In genomic region chr1:168467452-168467851, GRCh38 we compare ENCODE assay signal across 12 cellular contexts.
DNase-seq lines count a peak whose midpoint lies in the region; ATAC-seq lines count a peak whose summit lies in the region.
"Had no signal": no experiment of that assay in that cellular context is flagged by ENCODE, and none has a peak within 500 bp of the region (broad histone marks: within the 10 kb centered on the region; RNA-seq: fewer than 3 reads in every experiment).

No MANE protein-coding gene starts in this region.

- H3K4me1 ChIP-seq in effector memory CD4-positive, alpha-beta T cell (ENCODE audit: control insufficient read depth, insufficient read depth, low read length, poor library complexity, severe bottlenecking), result peaks cover 45% of the 10 kb centered on the region

- peaks cover 63% of the 10 kb centered on the region for H3K4me1 Mint-ChIP-seq in stimulated activated naive CD8-positive, alpha-beta T cell treated with anti-CD3 and anti-CD28 coated beads, Interleukin-15, Interleukin-2, amounts not matched to agents 100 ng/mL and 50 ng/mL, for 24 hours (ENCODE audit: low read depth)

- H3K36me3 ChIP-seq in effector memory CD4-positive, alpha-beta T cell (ENCODE audit: control insufficient read depth, insufficient read depth, low read length), result no peaks in the 10 kb centered on the region
- H3K36me3 ChIP-seq: adrenal gland, heart left ventricle had no signal

- H3K9me3 ChIP-seq in effector memory CD4-positive, alpha-beta T cell (ENCODE audit: control insufficient read depth, low read length), result no peaks in the 10 kb centered on the region
- H3K9me3 ChIP-seq: adrenal gland, heart left ventricle had no signal

- H3K4me3 ChIP-seq in effector memory CD4-positive, alpha-beta T cell (ENCODE audit: insufficient read depth, low read depth, low read length, poor library complexity, severe bottlenecking), result peak overlapping the region; percentile 13
- H3K4me3 ChIP-seq: adrenal gland, heart left ventricle had no signal

- H3K27me3 ChIP-seq in effector memory CD4-positive, alpha-beta T cell (replicated peaks; ENCODE audit: control insufficient read depth, insufficient read depth, low read length, poor library complexity, severe bottlenecking), result no peaks in the 10 kb centered on the region
- H3K27me3 ChIP-seq: adrenal gland, heart left ventricle had no signal

- no peak for ATAC-seq in stimulated activated naive CD8-positive, alpha-beta T cell treated with anti-CD3 and anti-CD28 coated beads, Interleukin-15, Interleukin-2, amounts not matched to agents 100 U/mL and 50 U/mL, for 24 hours
- ATAC-seq in HG02852 (IDR thresholded peaks at IDR 0.05; ENCODE audit: unreplicated experiment), result no peak
- no peak for ATAC-seq in GM19467 (IDR thresholded peaks at IDR 0.05; ENCODE audit: unreplicated experiment)
- no peak for ATAC-seq in GM19455 (IDR thresholded peaks at IDR 0.05; ENCODE audit: unreplicated experiment)
- ATAC-seq: heart left ventricle had no signal

- no peak overlapping the region for H3K27ac ChIP-seq in effector memory CD4-positive, alpha-beta T cell (ENCODE audit: insufficient read depth, low read length, poor library complexity, severe bottlenecking)
- H3K27ac ChIP-seq: adrenal gland had no signal

- H3K27ac Mint-ChIP-seq in stimulated activated naive CD8-positive, alpha-beta T cell treated with anti-CD3 and anti-CD28 coated beads, Interleukin-15, Interleukin-2, amounts not matched to agents 100 ng/mL and 50 ng/mL, for 24 hours, result peak overlapping the region; percentile 87
- H3K27ac Mint-ChIP-seq: activated B cell treated with CpG ODN at 0.5 μM for 24 hours had no signal

- H3K4me3 Mint-ChIP-seq in stimulated activated naive CD8-positive, alpha-beta T cell treated with anti-CD3 and anti-CD28 coated beads, Interleukin-15, Interleukin-2, amounts not matched to agents 100 ng/mL and 50 ng/mL, for 24 hours, result peak overlapping the region; percentile 31
- H3K4me3 Mint-ChIP-seq: activated B cell treated with CpG ODN at 0.5 μM for 24 hours had no signal

- DNase-seq in stimulated activated naive CD8-positive, alpha-beta T cell treated with anti-CD3 and anti-CD28 coated beads, Interleukin-15, Interleukin-2, amounts not matched to agents 100 U/mL and 50 U/mL, for 24 hours, result no peak
- peak; percentile 81 for DNase-seq in M059J (ENCODE audit: low read depth)
- no peak for DNase-seq in effector memory CD4-positive, alpha-beta T cell
- no peak for DNase-seq in DMS 273 treated with DMSO at 0.1 percent for 48 hours (lab: John Stamatoyannopoulos, UW)
- DNase-seq: activated B cell treated with CpG ODN at 0.5 μM for 24 hours, adrenal gland, heart left ventricle, NCI-H446 treated with DMSO at 0.1 percent for 48 hours had no signal

- H3K27me3 Mint-ChIP-seq in stimulated activated naive CD8-positive, alpha-beta T cell treated with anti-CD3 and anti-CD28 coated beads, Interleukin-15, Interleukin-2, amounts not matched to agents 100 ng/mL and 50 ng/mL, for 24 hours, result no peaks in the 10 kb centered on the region

- H3K9me3 Mint-ChIP-seq in stimulated activated naive CD8-positive, alpha-beta T cell treated with anti-CD3 and anti-CD28 coated beads, Interleukin-15, Interleukin-2, amounts not matched to agents 100 ng/mL and 50 ng/mL, for 24 hours, result peaks cover 8% of the 10 kb centered on the region
- H3K9me3 Mint-ChIP-seq: activated B cell treated with CpG ODN at 0.5 μM for 24 hours had no signal

- no peaks in the 10 kb centered on the region for H3K36me3 Mint-ChIP-seq in stimulated activated naive CD8-positive, alpha-beta T cell treated with anti-CD3 and anti-CD28 coated beads, Interleukin-15, Interleukin-2, amounts not matched to agents 100 ng/mL and 50 ng/mL, for 24 hours (ENCODE audit: low read depth)
